12 cellular contexts compared by ENCODE assay signal in genomic region chr1:9901148-9902059, GRCh38. TPM values are rescaled to one million over a fixed set of nuclear protein-coding genes. Genes with fewer than 3 reads are reported as not detected.
A peak's percentile ranks its signal among the peaks of the same experiment; 100 is the strongest.
DNase-seq lines count a peak whose midpoint lies in the region; ATAC-seq, FAIRE-seq and TF ChIP-seq lines count a peak whose summit lies in the region.
"Had no signal": no experiment of that assay in that cellular context is flagged by ENCODE, and none has a peak within 500 bp of the region (broad histone marks: within the 10 kb centered on the region; RNA-seq: fewer than 3 reads in every experiment).

No MANE protein-coding gene starts in this region.

- H3K27me3 ChIP-seq in BLaER1 (no peaks in the 10 kb centered on the region), heart right ventricle (no peaks in the 10 kb centered on the region), pancreas (no peaks in the 10 kb centered on the region), aorta (ENCODE audit: control insufficient read depth in 1 of 2, insufficient read depth in 2 of 2, low read length in 1 of 2) (no peaks in the 10 kb centered on the region)

- no peak overlapping the region for H3K9ac ChIP-seq in BLaER1

- no peak for TF ChIP-seq CTCF in heart right ventricle (IDR thresholded peaks at IDR 0.05)
- no peak for TF ChIP-seq CTCF in pancreas (IDR thresholded peaks at IDR 0.05)

- H4K20me1 ChIP-seq in BLaER1: peaks cover 5% of the 10 kb centered on the region; the same call in 1 of the 2 replicates

- peaks cover 24% of the 10 kb centered on the region for H3K4me1 ChIP-seq in BLaER1
- peaks cover 27 to 75% (median 54%) of the 10 kb centered on the region in 9 donors for H3K4me1 ChIP-seq in heart right ventricle
- peaks cover 11 to 26% (median 23%) of the 10 kb centered on the region in 3 donors for H3K4me1 ChIP-seq in pancreas
- peaks cover 0 to 4% of the 10 kb centered on the region in 2 donors for H3K4me1 ChIP-seq in aorta (ENCODE audit: control insufficient read depth in 1 of 2, insufficient read depth in 2 of 2, low read length in 2 of 2)

- 33 to 40% methylated on average over 9 of the region's 9 CpGs for WGBS in heart right ventricle, 2 donors
- 27 to 32% methylated on average over 9 of the region's 9 CpGs for WGBS in pancreas, 2 donors
- 79 to 85% methylated on average over 9 of the region's 9 CpGs for WGBS in aorta, 2 donors

- no peak overlapping the region for H3K4me3 ChIP-seq in BLaER1
- peak overlapping the region in 7 of 10 donors; percentile 11 to 50 (median 40) for H3K4me3 ChIP-seq in heart right ventricle
- H3K4me3 ChIP-seq in pancreas: peak overlapping the region in 1 of 4 donors; percentile 38
- no peak overlapping the region for H3K4me3 ChIP-seq in aorta (ENCODE audit: low read length in 2 of 2)

- DNase-seq in SK-N-DZ (ENCODE audit: low spot score): peak; percentile 47
- peak; percentile 55 to 70 for DNase-seq in heart right ventricle
- peak; percentile 41 to 75 (median 56) for DNase-seq in pancreas
- DNase-seq in hepatic stellate cell (ENCODE audit: low spot score): no peak
- no peak for DNase-seq in KBM-7
- no peak for DNase-seq in aorta
- no peak for DNase-seq in activated gamma-delta T cell (lab: John Stamatoyannopoulos, UW)
- DNase-seq: activated CD8-positive, alpha-beta memory T cell treated with anti-CD3 and anti-CD28 coated beads for 24 hours; foreskin melanocyte; stimulated activated CD4-positive, alpha-beta T cell treated with anti-CD3 and anti-CD28 coated beads, Interleukin-4, amount 100 ng/mL, for 1 hour; SW 1271 had no signal

- in situ Hi-C loops in KBM-7 (cut with MboI; ENCODE audit: low pct_unique_long_range_greater_than_20kb, low sequenced_read_pairs): no loop called here

- peak; percentile 59 to 91 (median 80) for ATAC-seq in heart right ventricle
- ATAC-seq in pancreas: peak; percentile 24 to 67 (median 42)
- no peak for ATAC-seq in aorta (ENCODE audit: low FRiP score)

- no peak for FAIRE-seq in pancreas (lab: Jason Lieb, UNC)

- peak overlapping the region; percentile 81 for H3K4me2 ChIP-seq in BLaER1

- H3K27ac ChIP-seq in BLaER1 (peak overlapping the region; percentile 40; the same call in 1 of the 2 replicates), heart right ventricle (peak overlapping the region; percentile 83 to 95 (median 91)), pancreas (peak overlapping the region; percentile 76 to 86 (median 79)), aorta (ENCODE audit: low read depth in 1 of 2, low read length in 2 of 2) (no peak overlapping the region)

- H3K36me3 ChIP-seq in BLaER1 (no peaks in the 10 kb centered on the region), heart right ventricle (peaks cover 0 to 4% (median 0%) of the 10 kb centered on the region in 9 donors), pancreas (no peaks in the 10 kb centered on the region), aorta (ENCODE audit: control insufficient read depth in 1 of 2, insufficient read depth in 2 of 2, low read length in 1 of 2) (no peaks in the 10 kb centered on the region)

- H3K9me3 ChIP-seq in BLaER1: no peaks in the 10 kb centered on the region
- H3K9me3 ChIP-seq in heart right ventricle: no peaks in the 10 kb centered on the region
- no peaks in the 10 kb centered on the region for H3K9me3 ChIP-seq in pancreas
- H3K9me3 ChIP-seq in aorta (ENCODE audit: control insufficient read depth, low read length): no peaks in the 10 kb centered on the region

- intact Hi-C loops in heart right ventricle (cut with DNase I) (loop anchor here in 1 of 10 donors (1.0 kb wide), 1 partner anchor 9 kb away; the partner anchor contains the start of gene CTNNBIP1), pancreas (cut with DNase I) (no loop called here), aorta (cut with DNase I) (no loop called here)

RNA-seq across cellular contexts. Expression of gene CTNNBIP1, which starts 8.7 kb away (rescaled TPM):
- polyA plus RNA-seq in SK-N-DZ (2014; cell fraction: cytosol; rRNA removed): 23.0 and 30.9 TPM in 2 replicates
- polyA plus RNA-seq in SK-N-DZ (2014; cell fraction: nucleus; rRNA removed): 14.2 and 17.4 TPM in 2 replicates
- total RNA-seq in heart right ventricle: 10 to 100 TPM; 26.5 to 69.4 (median 37.3) TPM
- polyA plus RNA-seq in heart right ventricle: 10 to 100 TPM; 26.6 to 43.5 TPM
- 10 to 100 TPM; 16.5 to 27.3 (median 21.0) TPM for total RNA-seq in pancreas
- 10 to 100 TPM in 1 of 2 donors, 1 to 10 TPM in 1; 9.4 to 15.2 TPM for polyA plus RNA-seq in pancreas
- total RNA-seq in aorta: 10 to 100 TPM; 17.5 to 18.8 TPM
- 10 to 100 TPM in 1 of 2 donors, 1 to 10 TPM in 1; 8.4 to 11.1 TPM for polyA plus RNA-seq in aorta

RNA-seq across cellular contexts. Expression of gene LZIC, which starts 41.8 kb away (rescaled TPM):
- polyA plus RNA-seq in SK-N-DZ (2014; cell fraction: cytosol; rRNA removed): 31.1 and 37.4 TPM in 2 replicates
- polyA plus RNA-seq in SK-N-DZ (2014; cell fraction: nucleus; rRNA removed): 16.3 and 19.9 TPM in 2 replicates
- total RNA-seq in heart right ventricle (10 to 100 TPM; 27.7 to 38.0 (median 34.2) TPM), pancreas (10 to 100 TPM in 5 of 6 donors, 1 to 10 TPM in 1; 8.4 to 19.6 (median 12.3) TPM), aorta (10 to 100 TPM; 25.8 to 30.7 TPM)
- polyA plus RNA-seq in heart right ventricle (10 to 100 TPM; 13.4 to 20.6 TPM), pancreas (10 to 100 TPM in 1 of 2 donors, 1 to 10 TPM in 1; 5.5 to 11.1 TPM), aorta (10 to 100 TPM; 14.7 to 23.4 TPM)

RNA-seq across cellular contexts. Expression of gene NMNAT1, which starts 41.9 kb away (rescaled TPM):
- polyA plus RNA-seq in SK-N-DZ (2014; cell fraction: cytosol; rRNA removed): 3.0 and 3.8 TPM in 2 replicates
- 3.1 and 6.1 TPM in 2 replicates for polyA plus RNA-seq in SK-N-DZ (2014; cell fraction: nucleus; rRNA removed)
- total RNA-seq in heart right ventricle (10 to 100 TPM; 14.2 to 23.7 (median 20.3) TPM), pancreas (1 to 10 TPM; 3.0 to 9.3 (median 4.6) TPM), aorta (10 to 100 TPM in 1 of 2 donors, 1 to 10 TPM in 1; 5.7 to 11.2 TPM)
- polyA plus RNA-seq in heart right ventricle (10 to 100 TPM in 1 of 2 donors, 1 to 10 TPM in 1; 9.6 to 14.3 TPM), pancreas (1 to 10 TPM; 3.8 TPM), aorta (1 to 10 TPM; 3.3 to 4.5 TPM)

Comparison
In these comparisons a context has a peak if more than half of its experiments do, and no peak if none do; other contexts are left out.
1. H3K27ac ChIP-seq: peak in BLaER1 (single experiment), heart right ventricle (10 of 10) and pancreas (4 of 4); none in aorta (0 of 2).
2. H3K4me3 ChIP-seq: peak in heart right ventricle (7 of 10); none in BLaER1 (single experiment) and aorta (0 of 2).
3. DNase-seq: peak in SK-N-DZ (single experiment), heart right ventricle (2 of 2) and pancreas (6 of 6); none in hepatic stellate cell (single experiment), KBM-7 (single experiment), aorta (0 of 2) and activated gamma-delta T cell (single experiment).